Comparison of ENCODE assay signal across 10 cellular contexts in the genomic region with DNA sequence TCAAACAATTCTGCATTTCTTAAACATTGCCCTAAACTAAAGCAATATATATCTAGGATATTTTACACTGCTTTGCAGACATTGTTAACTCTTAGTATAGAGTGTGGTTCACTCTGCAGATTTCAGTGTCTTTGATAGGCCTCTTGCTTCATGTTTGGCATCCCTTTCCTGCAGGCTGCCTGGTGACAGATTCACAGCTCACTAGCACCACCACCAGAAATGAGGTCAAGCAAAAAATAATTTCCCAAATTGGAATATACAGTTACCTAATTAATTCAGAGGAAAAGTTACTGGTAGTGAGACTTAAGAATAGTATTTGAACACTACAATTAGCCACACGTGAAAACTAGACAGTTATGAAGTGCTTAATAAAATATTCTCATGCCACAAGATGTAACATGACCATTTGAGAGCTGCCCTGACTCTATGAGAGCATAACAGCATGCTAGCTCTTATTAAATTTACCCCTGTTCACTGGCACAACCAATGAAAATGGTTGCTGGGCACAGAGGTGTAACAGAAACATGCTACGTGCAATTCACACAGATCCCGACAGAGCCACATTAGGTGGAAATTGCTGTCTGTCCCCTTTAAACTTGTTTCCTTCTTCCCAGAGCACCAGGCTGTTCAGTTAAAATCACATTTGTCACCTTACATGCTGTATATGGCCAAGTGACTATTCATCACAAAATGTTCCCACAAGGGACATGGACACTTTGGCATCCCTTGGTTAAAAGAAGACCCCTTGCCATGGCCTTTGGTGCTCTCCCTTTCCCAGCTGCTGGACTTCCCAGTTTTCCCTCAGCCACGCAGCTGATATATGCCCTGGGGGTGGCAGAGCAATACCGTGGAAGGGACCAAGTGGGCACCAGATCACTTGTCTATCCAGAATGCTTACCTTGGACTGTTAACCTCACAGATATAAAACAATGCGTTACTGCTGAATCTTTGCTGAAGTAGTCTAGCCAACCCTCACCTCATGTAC. TPM values are rescaled to one million over a fixed set of nuclear protein-coding genes. Genes with fewer than 3 reads are reported as not detected.
DNase-seq lines count a peak whose midpoint lies in the region; ATAC-seq and TF ChIP-seq lines count a peak whose summit lies in the region.
"Had no signal": no experiment of that assay in that cellular context is flagged by ENCODE, and none has a peak within 500 bp of the region (broad histone marks: within the 10 kb centered on the region; RNA-seq: fewer than 3 reads in every experiment).

No MANE protein-coding gene starts in this region.

- H4K8ac ChIP-seq in neuronal stem cell (ENCODE audit: low read depth, low read length) = no peak overlapping the region

- DNase-seq in GM03348 (ENCODE audit: low spot score) (peak; percentile 54), NB4 (ENCODE audit: low read depth) (peak; percentile 52), dermis blood vessel endothelial cell (peak; percentile 24), neuronal stem cell (ENCODE audit: low spot score) (no peak), NCI-H1436 (lab: John Stamatoyannopoulos, UW) (no peak)
- DNase-seq in activated CD4-positive, alpha-beta T cell treated with anti-CD3 and anti-CD28 coated beads, Interleukin-2, amount 50 U/mL, for 1 hour = no peak
- DNase-seq: ovary had no signal

- no peak overlapping the region for H2AFZ ChIP-seq in neuronal stem cell (ENCODE audit: low read length)

- no peak overlapping the region for H2BK5ac ChIP-seq in neuronal stem cell (ENCODE audit: low read length)

- no peak overlapping the region for H4K91ac ChIP-seq in neuronal stem cell (ENCODE audit: low read depth, low read length, poor library complexity)

- H3K27ac ChIP-seq in neuronal stem cell (replicated peaks; ENCODE audit: low read length) = no peak overlapping the region
- H3K27ac ChIP-seq: ovary, SJSA1 had no signal

- H3K4me1 ChIP-seq in neuronal stem cell (ENCODE audit: control insufficient read depth in 2 of 2, insufficient read depth in 1 of 2, low read depth in 1 of 2, low read length in 2 of 2) = no peaks in the 10 kb centered on the region
- H3K4me1 ChIP-seq: SJSA1 had no signal

- H3K9me3 ChIP-seq in neuronal stem cell (replicated peaks in 1 of 2; ENCODE audit: control insufficient read depth in 2 of 2, insufficient read depth in 1 of 2, low read depth in 1 of 2, low read length in 2 of 2) = no peaks in the 10 kb centered on the region
- H3K9me3 ChIP-seq: ovary, SJSA1 had no signal

- no peak overlapping the region for H2BK12ac ChIP-seq in neuronal stem cell (ENCODE audit: low read length)

- no peak overlapping the region for H2BK15ac ChIP-seq in neuronal stem cell (ENCODE audit: low read length)

- no peak overlapping the region for H3K4me2 ChIP-seq in neuronal stem cell (ENCODE audit: insufficient read depth, low read length, poor library complexity, severe bottlenecking)

- H2AK5ac ChIP-seq in neuronal stem cell (ENCODE audit: low read depth, low read length) = no peak overlapping the region

- peaks cover 0 to 2% of the 10 kb centered on the region in 2 donors for H3K36me3 ChIP-seq in neuronal stem cell (replicated peaks in 1 of 2; ENCODE audit: control insufficient read depth in 2 of 2, insufficient read depth in 2 of 2, low read length in 2 of 2)
- H3K36me3 ChIP-seq: ovary, SJSA1 had no signal

- TF ChIP-seq CTCF in NB4 (IDR thresholded peaks at IDR 0.05; ENCODE audit: low read depth, low read length) = peak; percentile 24

- no peak overlapping the region for H3K4ac ChIP-seq in neuronal stem cell (ENCODE audit: low read length)

- peaks cover 2% of the 10 kb centered on the region for H3K79me1 ChIP-seq in neuronal stem cell (ENCODE audit: low read depth, low read length)

- no peak for ATAC-seq in HG02885 (IDR thresholded peaks at IDR 0.05; ENCODE audit: poor library complexity, unreplicated experiment)
- ATAC-seq in GM19455 (IDR thresholded peaks at IDR 0.05; ENCODE audit: unreplicated experiment) = no peak

- H3K9ac ChIP-seq in neuronal stem cell (ENCODE audit: low read depth, low read length, poor library complexity) = no peak overlapping the region

- H3K18ac ChIP-seq in neuronal stem cell (ENCODE audit: low read length) = no peak overlapping the region

- H2BK120ac ChIP-seq in neuronal stem cell (ENCODE audit: low read depth, low read length) = peak overlapping the region; percentile 47

- no peak for TF ChIP-seq POLR2A in NB4 (IDR thresholded peaks at IDR 0.05; ENCODE audit: extremely low read depth, insufficient read length)

- no peak overlapping the region for H3K14ac ChIP-seq in neuronal stem cell (ENCODE audit: low read length)

- no peaks in the 10 kb centered on the region for H3K27me3 ChIP-seq in neuronal stem cell (ENCODE audit: control insufficient read depth in 3 of 3, insufficient read depth in 3 of 3, low read depth in 1 of 3, low read length in 3 of 3)
- H3K27me3 ChIP-seq: ovary had no signal

- H3K23ac ChIP-seq in neuronal stem cell (ENCODE audit: low read depth, low read length, poor library complexity) = no peak overlapping the region

- WGBS in neuronal stem cell (ENCODE audit: extremely low coverage in 2 of 2, insufficient read length in 2 of 2, insufficient replicate concordance in 1 of 2), 2 donors = no CpG with 5 or more reads among the region's 6 CpGs

- H3K4me3 ChIP-seq in NB4 (ENCODE audit: low read depth, low read length) (no peak overlapping the region), neuronal stem cell (ENCODE audit: low read length in 2 of 2) (no peak overlapping the region)
- H3K4me3 ChIP-seq: ovary, SJSA1 had no signal

RNA-seq across cellular contexts. Expression of gene PAIP2B, which starts 35.7 kb away (rescaled TPM):
- 1.5 and 1.9 TPM in 2 replicates for total RNA-seq in dermis blood vessel endothelial cell
- 8.8 TPM for polyA plus RNA-seq in neuronal stem cell (2013, experiment 1 of 2)
- polyA plus RNA-seq in neuronal stem cell (2013, experiment 2 of 2) = 9.1 TPM

Comparison
In these comparisons a context has a peak if more than half of its experiments do, and no peak if none do; other contexts are left out.
1. DNase-seq: peak in GM03348 (single experiment), NB4 (single experiment) and dermis blood vessel endothelial cell (single experiment); none in neuronal stem cell (single experiment), activated CD4-positive, alpha-beta T cell treated with anti-CD3 and anti-CD28 coated beads, Interleukin-2, amount 50 U/mL, for 1 hour (single experiment) and NCI-H1436 (single experiment).